In the genomic region with DNA sequence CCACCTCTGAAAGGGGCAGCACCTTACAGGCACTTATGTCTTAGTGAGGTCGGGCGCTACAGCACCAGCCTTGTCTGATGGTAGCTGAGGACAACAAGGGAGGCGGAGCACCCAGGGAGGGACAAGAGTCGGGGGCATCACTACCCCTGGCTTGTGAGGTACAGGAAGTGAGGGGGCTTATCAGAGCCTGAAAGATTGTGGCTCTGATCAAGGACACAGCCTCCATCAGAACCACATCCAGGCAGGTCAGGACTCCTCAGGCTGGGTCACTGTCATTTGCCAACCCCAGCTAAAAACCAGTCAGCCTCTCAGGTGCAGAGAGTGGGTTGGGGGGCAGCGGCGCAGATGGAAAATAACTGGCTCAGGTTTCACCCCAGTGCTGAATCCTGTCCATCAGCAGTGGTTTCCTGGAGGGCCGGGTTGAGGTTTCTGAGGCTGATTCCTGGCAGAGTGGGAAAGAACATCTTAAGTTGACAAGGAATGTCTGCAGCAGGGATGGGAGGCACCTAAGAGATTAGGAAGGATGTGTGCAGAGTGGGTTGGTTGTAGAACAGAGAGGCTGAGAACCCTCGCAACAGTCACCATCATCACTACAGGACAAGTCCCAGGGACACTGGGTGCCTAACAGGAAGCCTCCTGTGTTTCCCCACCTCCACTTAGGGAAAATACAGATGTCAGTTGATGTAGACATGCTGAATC, we compare ENCODE assay signal across 13 cellular contexts. TPM values are rescaled to one million over a fixed set of nuclear protein-coding genes. Genes with fewer than 3 reads are reported as not detected.
A peak's percentile ranks its signal among the peaks of the same experiment; 100 is the strongest.
DNase-seq lines count a peak whose midpoint lies in the region; ATAC-seq and TF ChIP-seq lines count a peak whose summit lies in the region.
"Had no signal": no experiment of that assay in that cellular context is flagged by ENCODE, and none has a peak within 500 bp of the region (broad histone marks: within the 10 kb centered on the region; RNA-seq: fewer than 3 reads in every experiment).

No MANE protein-coding gene starts in this region.

- no peak for TF ChIP-seq CTCF in right lobe of liver (IDR thresholded peaks at IDR 0.05)
- no peak for TF ChIP-seq CTCF in tibial artery (IDR thresholded peaks at IDR 0.05)

- no peak for DNase-seq in CD8-positive, alpha-beta memory T cell
- DNase-seq in KBM-7 (peak; percentile 16), right lobe of liver (no peak), hypothalamus (lab: John Stamatoyannopoulos, UW) (no peak), tibial artery (no peak)
- DNase-seq in activated T-cell treated with anti-CD3 and anti-CD28 coated beads, Interleukin-2, amount 50 U/mL, for 4 hours = no peak
- DNase-seq in naive thymus-derived CD8-positive, alpha-beta T cell = no peak
- DNase-seq: GDM1, left lung, NCI-H82 had no signal

- peaks cover 17 to 31% of the 10 kb centered on the region in 2 donors for H3K27me3 Mint-ChIP-seq in CD8-positive, alpha-beta memory T cell
- peaks cover 4% of the 10 kb centered on the region for H3K27me3 Mint-ChIP-seq in activated T-cell treated with anti-CD3 and anti-CD28 coated beads, Interleukin-2, amount 50 U/mL, for 4 hours (ENCODE audit: low read depth)
- peaks cover 0 to 18% (median 2%) of the 10 kb centered on the region in 5 donors for H3K27me3 Mint-ChIP-seq in naive thymus-derived CD8-positive, alpha-beta T cell

- 95% methylated on average over 2 of the region's 8 CpGs for WGBS in right lobe of liver (ENCODE audit: insufficient coverage, low coverage, low lambda C conversion rate, missing lambda C conversion rate)

- no peaks in the 10 kb centered on the region for H3K9me3 ChIP-seq in CD8-positive, alpha-beta memory T cell (ENCODE audit: low read length)
- H3K9me3 ChIP-seq in right lobe of liver (no peaks in the 10 kb centered on the region), tibial artery (peaks cover 0 to 3% (median 0%) of the 10 kb centered on the region in 3 donors)
- H3K9me3 ChIP-seq: left lung had no signal

- ATAC-seq in activated T-cell treated with anti-CD3 and anti-CD28 coated beads, Interleukin-2, amount 50 U/mL, for 4 hours = no peak
- no peak for ATAC-seq in naive thymus-derived CD8-positive, alpha-beta T cell
- no peak for ATAC-seq in right lobe of liver
- ATAC-seq: left lung had no signal

- H3K27me3 ChIP-seq in CD8-positive, alpha-beta memory T cell (ENCODE audit: insufficient read depth, low read length, poor library complexity, severe bottlenecking) = no peaks in the 10 kb centered on the region
- no peaks in the 10 kb centered on the region for H3K27me3 ChIP-seq in right lobe of liver
- peaks cover 0 to 9% of the 10 kb centered on the region in 2 donors for H3K27me3 ChIP-seq in tibial artery

- H3K4me3 ChIP-seq in CD8-positive, alpha-beta memory T cell (ENCODE audit: low read length) = peak overlapping the region; percentile 53
- H3K4me3 ChIP-seq in right lobe of liver (no peak overlapping the region), tibial artery (no peak overlapping the region)
- H3K4me3 ChIP-seq: left lung had no signal

- intact Hi-C loops in right lobe of liver (cut with DNase I) = no loop called here
- intact Hi-C loops in tibial artery (cut with DNase I; ENCODE audit: low total_unique reads) = no loop called here

- H3K4me3 Mint-ChIP-seq in CD8-positive, alpha-beta memory T cell = peak overlapping the region in 1 of 7 donors; percentile 27
- peak overlapping the region; percentile 85 for H3K4me3 Mint-ChIP-seq in activated T-cell treated with anti-CD3 and anti-CD28 coated beads, Interleukin-2, amount 50 U/mL, for 4 hours
- H3K4me3 Mint-ChIP-seq in naive thymus-derived CD8-positive, alpha-beta T cell = peak overlapping the region in 4 of 10 donors; percentile 17 to 84 (median 73)
- H3K4me3 Mint-ChIP-seq: dendritic cell treated with granulocyte-macrophage colony-stimulating factor and Interleukin-4, amounts not matched to agents 40 ng/mL and 50 ng/mL, for 4 days had no signal

- H3K27ac ChIP-seq in CD8-positive, alpha-beta memory T cell (ENCODE audit: low read depth, low read length) = no peak overlapping the region
- H3K27ac ChIP-seq in right lobe of liver (no peak overlapping the region), tibial artery (no peak overlapping the region)
- H3K27ac ChIP-seq: left lung, RWPE1 had no signal

- peaks cover 22 to 34% (median 22%) of the 10 kb centered on the region in 3 donors for H3K4me1 Mint-ChIP-seq in CD8-positive, alpha-beta memory T cell
- H3K4me1 Mint-ChIP-seq in activated T-cell treated with anti-CD3 and anti-CD28 coated beads, Interleukin-2, amount 50 U/mL, for 4 hours (ENCODE audit: low read depth) = peaks cover 82% of the 10 kb centered on the region
- H3K4me1 Mint-ChIP-seq in naive thymus-derived CD8-positive, alpha-beta T cell = peaks cover 23 to 56% (median 50%) of the 10 kb centered on the region in 4 donors

- no peaks in the 10 kb centered on the region for H3K36me3 Mint-ChIP-seq in CD8-positive, alpha-beta memory T cell
- H3K36me3 Mint-ChIP-seq in activated T-cell treated with anti-CD3 and anti-CD28 coated beads, Interleukin-2, amount 50 U/mL, for 4 hours (ENCODE audit: insufficient read depth) = peaks cover 14% of the 10 kb centered on the region
- H3K36me3 Mint-ChIP-seq in naive thymus-derived CD8-positive, alpha-beta T cell = peaks cover 0 to 4% (median 0%) of the 10 kb centered on the region in 3 donors

- CTCF ChIA-PET in CD8-positive, alpha-beta memory T cell (lab: Charles Lee) = no interaction called here

- POLR2A ChIA-PET in CD8-positive, alpha-beta memory T cell (lab: Charles Lee) = no interaction called here
- POLR2A ChIA-PET in naive thymus-derived CD8-positive, alpha-beta T cell (lab: Charles Lee) = interaction anchor here (0.9 to 2.4 kb wide), 4 partner anchors 9 to 71 kb away, joined by 3 to 11 read pairs (median 6); a partner anchor contains a TSS

- peaks cover 0 to 4% (median 0%) of the 10 kb centered on the region in 5 donors for H3K9me3 Mint-ChIP-seq in CD8-positive, alpha-beta memory T cell
- no peaks in the 10 kb centered on the region for H3K9me3 Mint-ChIP-seq in activated T-cell treated with anti-CD3 and anti-CD28 coated beads, Interleukin-2, amount 50 U/mL, for 4 hours
- no peaks in the 10 kb centered on the region for H3K9me3 Mint-ChIP-seq in naive thymus-derived CD8-positive, alpha-beta T cell
- H3K9me3 Mint-ChIP-seq: dendritic cell treated with granulocyte-macrophage colony-stimulating factor and Interleukin-4, amounts not matched to agents 40 ng/mL and 50 ng/mL, for 4 days had no signal

- peaks cover 50% of the 10 kb centered on the region for H3K4me1 ChIP-seq in CD8-positive, alpha-beta memory T cell (ENCODE audit: insufficient read depth, low read length)
- H3K4me1 ChIP-seq in right lobe of liver = no peaks in the 10 kb centered on the region
- H3K4me1 ChIP-seq in tibial artery = no peaks in the 10 kb centered on the region
- H3K4me1 ChIP-seq: left lung had no signal

- in situ Hi-C loops in KBM-7 (cut with MboI; ENCODE audit: low pct_unique_long_range_greater_than_20kb, low sequenced_read_pairs) = no loop called here

- peak overlapping the region in 6 of 8 donors; percentile 17 to 52 (median 24) for H3K27ac Mint-ChIP-seq in CD8-positive, alpha-beta memory T cell
- peak overlapping the region; percentile 24 to 97 (median 54) for H3K27ac Mint-ChIP-seq in naive thymus-derived CD8-positive, alpha-beta T cell
- H3K27ac Mint-ChIP-seq: dendritic cell treated with granulocyte-macrophage colony-stimulating factor and Interleukin-4, amounts not matched to agents 40 ng/mL and 50 ng/mL, for 4 days had no signal

- no peaks in the 10 kb centered on the region for H3K36me3 ChIP-seq in CD8-positive, alpha-beta memory T cell (ENCODE audit: insufficient read depth, low read length)
- H3K36me3 ChIP-seq in right lobe of liver = no peaks in the 10 kb centered on the region
- H3K36me3 ChIP-seq in tibial artery = peaks cover 0 to 10% (median 0%) of the 10 kb centered on the region in 3 donors
- H3K36me3 ChIP-seq: left lung had no signal

- TF ChIP-seq POLR2A in right lobe of liver (IDR thresholded peaks at IDR 0.05) = no peak

RNA-seq across cellular contexts. Expression of a gene that starts 45.3 kb away (rescaled TPM):
- 1 to 10 TPM; 2.1 to 2.2 TPM for total RNA-seq in CD8-positive, alpha-beta memory T cell
- polyA plus RNA-seq in CD8-positive, alpha-beta memory T cell = 1.4 TPM
- total RNA-seq in activated T-cell treated with anti-CD3 and anti-CD28 coated beads, Interleukin-2, amount 50 U/mL, for 4 hours = 10 to 100 TPM; 21.8 to 24.3 (median 23.4) TPM
- total RNA-seq in naive thymus-derived CD8-positive, alpha-beta T cell = 10 to 100 TPM in 1 of 2 experiments, 1 to 10 TPM in 1; 9.8 to 10.3 TPM
- polyA plus RNA-seq in naive thymus-derived CD8-positive, alpha-beta T cell = 1 to 10 TPM in 1 of 3 donors, under 1 TPM in 2; 0.16 to 1.8 (median 0.92) TPM
- total RNA-seq in right lobe of liver = 1 to 10 TPM; 1.2 to 5.4 (median 2.9) TPM
- total RNA-seq: astrocyte had no signal
